ENCODE assay signal across 1 cellular context in genomic region chr22:48841881-48842582, GRCh38.
TF ChIP-seq lines count a peak whose summit lies in the region.

No MANE protein-coding gene starts in this region.

TF ChIP-seq in HCT116, 20 proteins besides CTCF, POLR2A, EP300 and RAD21 (continued from another document):
- TF ChIP-seq ZBTB33 (IDR thresholded peaks at IDR 0.05; ENCODE audit: extremely low read depth, insufficient replicate concordance, low read length), result no peak
- TF ChIP-seq SRF (IDR thresholded peaks at IDR 0.05; ENCODE audit: low read depth), result no peak
- TF ChIP-seq MAX (IDR thresholded peaks at IDR 0.05), result no peak
